2 cellular contexts compared by ENCODE assay signal in the genomic region with DNA sequence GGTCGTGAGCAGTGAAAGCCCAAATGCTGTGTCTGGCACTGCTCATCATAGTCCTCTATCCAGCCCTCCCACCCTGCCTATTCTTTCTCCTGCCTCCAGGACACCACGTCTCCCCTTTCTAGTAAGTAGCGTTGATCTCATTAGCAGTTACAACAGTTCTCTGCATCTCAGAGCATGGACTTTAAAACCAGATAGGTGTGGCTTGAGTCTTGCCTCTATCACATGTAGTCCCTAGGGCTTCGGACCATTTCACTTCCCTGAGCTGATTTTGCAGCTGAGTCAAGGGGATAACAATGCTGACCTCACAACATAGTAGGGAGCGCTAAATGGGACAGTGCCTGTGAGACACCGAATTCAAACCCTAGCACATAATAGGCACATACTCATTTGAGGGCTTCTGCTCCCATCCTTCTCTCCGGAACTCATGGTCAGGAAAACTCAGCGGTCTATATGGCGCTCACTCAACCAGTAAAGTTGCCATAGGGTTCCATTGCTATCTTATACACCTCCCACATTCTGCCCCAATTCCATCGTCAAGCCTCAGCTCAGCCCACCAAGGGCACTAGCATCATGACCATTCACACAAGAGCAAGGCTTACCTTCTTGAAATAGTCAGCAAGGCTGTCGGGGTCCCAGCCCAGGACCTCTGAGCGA.
TF ChIP-seq lines count a peak whose summit lies in the region.

No MANE protein-coding gene starts in this region.

TF ChIP-seq in liver, 16 proteins besides CTCF, POLR2A, EP300 and RAD21 (continued from another document):
- TF ChIP-seq, protein P1, sequence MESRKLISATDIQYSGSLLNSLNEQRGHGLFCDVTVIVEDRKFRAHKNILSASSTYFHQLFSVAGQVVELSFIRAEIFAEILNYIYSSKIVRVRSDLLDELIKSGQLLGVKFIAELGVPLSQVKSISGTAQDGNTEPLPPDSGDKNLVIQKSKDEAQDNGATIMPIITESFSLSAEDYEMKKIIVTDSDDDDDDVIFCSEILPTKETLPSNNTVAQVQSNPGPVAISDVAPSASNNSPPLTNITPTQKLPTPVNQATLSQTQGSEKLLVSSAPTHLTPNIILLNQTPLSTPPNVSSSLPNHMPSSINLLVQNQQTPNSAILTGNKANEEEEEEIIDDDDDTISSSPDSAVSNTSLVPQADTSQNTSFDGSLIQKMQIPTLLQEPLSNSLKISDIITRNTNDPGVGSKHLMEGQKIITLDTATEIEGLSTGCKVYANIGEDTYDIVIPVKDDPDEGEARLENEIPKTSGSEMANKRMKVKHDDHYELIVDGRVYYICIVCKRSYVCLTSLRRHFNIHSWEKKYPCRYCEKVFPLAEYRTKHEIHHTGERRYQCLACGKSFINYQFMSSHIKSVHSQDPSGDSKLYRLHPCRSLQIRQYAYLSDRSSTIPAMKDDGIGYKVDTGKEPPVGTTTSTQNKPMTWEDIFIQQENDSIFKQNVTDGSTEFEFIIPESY (IDR thresholded peaks at IDR 0.05), result no peak
- no peak for TF ChIP-seq HNF4A (conservative IDR thresholded peaks at IDR 0.05)
- TF ChIP-seq GABPA (IDR thresholded peaks at IDR 0.05 in 1 of 2, conservative IDR thresholded peaks at IDR 0.05 in 1 of 2), result no peak
- TF ChIP-seq, protein P2, sequence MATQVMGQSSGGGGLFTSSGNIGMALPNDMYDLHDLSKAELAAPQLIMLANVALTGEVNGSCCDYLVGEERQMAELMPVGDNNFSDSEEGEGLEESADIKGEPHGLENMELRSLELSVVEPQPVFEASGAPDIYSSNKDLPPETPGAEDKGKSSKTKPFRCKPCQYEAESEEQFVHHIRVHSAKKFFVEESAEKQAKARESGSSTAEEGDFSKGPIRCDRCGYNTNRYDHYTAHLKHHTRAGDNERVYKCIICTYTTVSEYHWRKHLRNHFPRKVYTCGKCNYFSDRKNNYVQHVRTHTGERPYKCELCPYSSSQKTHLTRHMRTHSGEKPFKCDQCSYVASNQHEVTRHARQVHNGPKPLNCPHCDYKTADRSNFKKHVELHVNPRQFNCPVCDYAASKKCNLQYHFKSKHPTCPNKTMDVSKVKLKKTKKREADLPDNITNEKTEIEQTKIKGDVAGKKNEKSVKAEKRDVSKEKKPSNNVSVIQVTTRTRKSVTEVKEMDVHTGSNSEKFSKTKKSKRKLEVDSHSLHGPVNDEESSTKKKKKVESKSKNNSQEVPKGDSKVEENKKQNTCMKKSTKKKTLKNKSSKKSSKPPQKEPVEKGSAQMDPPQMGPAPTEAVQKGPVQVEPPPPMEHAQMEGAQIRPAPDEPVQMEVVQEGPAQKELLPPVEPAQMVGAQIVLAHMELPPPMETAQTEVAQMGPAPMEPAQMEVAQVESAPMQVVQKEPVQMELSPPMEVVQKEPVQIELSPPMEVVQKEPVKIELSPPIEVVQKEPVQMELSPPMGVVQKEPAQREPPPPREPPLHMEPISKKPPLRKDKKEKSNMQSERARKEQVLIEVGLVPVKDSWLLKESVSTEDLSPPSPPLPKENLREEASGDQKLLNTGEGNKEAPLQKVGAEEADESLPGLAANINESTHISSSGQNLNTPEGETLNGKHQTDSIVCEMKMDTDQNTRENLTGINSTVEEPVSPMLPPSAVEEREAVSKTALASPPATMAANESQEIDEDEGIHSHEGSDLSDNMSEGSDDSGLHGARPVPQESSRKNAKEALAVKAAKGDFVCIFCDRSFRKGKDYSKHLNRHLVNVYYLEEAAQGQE (IDR thresholded peaks at IDR 0.05), result no peak
- TF ChIP-seq TAF1 (conservative IDR thresholded peaks at IDR 0.05), result no peak
- TF ChIP-seq NR2F2 (IDR thresholded peaks at IDR 0.05), result no peak
- TF ChIP-seq EGR1 (IDR thresholded peaks at IDR 0.05; ENCODE audit: low read depth in 2 of 2), result no peak
- TF ChIP-seq SP1 (IDR thresholded peaks at IDR 0.05), result no peak
- TF ChIP-seq JUND (IDR thresholded peaks at IDR 0.05), result no peak
- TF ChIP-seq, protein P3, sequence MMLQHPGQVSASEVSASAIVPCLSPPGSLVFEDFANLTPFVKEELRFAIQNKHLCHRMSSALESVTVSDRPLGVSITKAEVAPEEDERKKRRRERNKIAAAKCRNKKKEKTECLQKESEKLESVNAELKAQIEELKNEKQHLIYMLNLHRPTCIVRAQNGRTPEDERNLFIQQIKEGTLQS (IDR thresholded peaks at IDR 0.05), result no peak
- no peak for TF ChIP-seq YY1 (IDR thresholded peaks at IDR 0.05)

TF ChIP-seq in HepG2, 621 proteins besides CTCF, POLR2A, EP300 and RAD21 (continued from another document):
- TF ChIP-seq, protein P4, sequence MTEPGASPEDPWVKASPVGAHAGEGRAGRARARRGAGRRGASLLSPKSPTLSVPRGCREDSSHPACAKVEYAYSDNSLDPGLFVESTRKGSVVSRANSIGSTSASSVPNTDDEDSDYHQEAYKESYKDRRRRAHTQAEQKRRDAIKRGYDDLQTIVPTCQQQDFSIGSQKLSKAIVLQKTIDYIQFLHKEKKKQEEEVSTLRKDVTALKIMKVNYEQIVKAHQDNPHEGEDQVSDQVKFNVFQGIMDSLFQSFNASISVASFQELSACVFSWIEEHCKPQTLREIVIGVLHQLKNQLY (CRISPR knock-in tag; IDR thresholded peaks at IDR 0.05), result no peak
- TF ChIP-seq KDM2A (CRISPR knock-in tag; IDR thresholded peaks at IDR 0.05; ENCODE audit: borderline replicate concordance, low read depth) (no peak), AKAP8 (CRISPR knock-in tag; IDR thresholded peaks at IDR 0.05) (no peak), SOX13 (IDR thresholded peaks at IDR 0.05) (no peak), SOX13 (CRISPR knock-in tag; conservative IDR thresholded peaks at IDR 0.05 in 1 of 2, IDR thresholded peaks at IDR 0.05 in 1 of 2) (no peak), MIER3 (CRISPR knock-in tag; IDR thresholded peaks at IDR 0.05; ENCODE audit: borderline replicate concordance) (no peak), KDM5B (CRISPR knock-in tag; IDR thresholded peaks at IDR 0.05; ENCODE audit: borderline replicate concordance) (no peak)
- TF ChIP-seq, protein P5, sequence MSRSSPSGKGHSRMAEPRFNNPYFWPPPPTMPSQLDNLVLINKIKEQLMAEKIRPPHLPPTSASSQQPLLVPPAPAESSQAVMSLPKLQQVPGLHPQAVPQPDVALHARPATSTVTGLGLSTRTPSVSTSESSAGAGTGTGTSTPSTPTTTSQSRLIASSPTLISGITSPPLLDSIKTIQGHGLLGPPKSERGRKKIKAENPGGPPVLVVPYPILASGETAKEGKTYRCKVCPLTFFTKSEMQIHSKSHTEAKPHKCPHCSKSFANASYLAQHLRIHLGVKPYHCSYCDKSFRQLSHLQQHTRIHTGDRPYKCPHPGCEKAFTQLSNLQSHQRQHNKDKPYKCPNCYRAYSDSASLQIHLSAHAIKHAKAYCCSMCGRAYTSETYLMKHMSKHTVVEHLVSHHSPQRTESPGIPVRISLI (CRISPR knock-in tag; IDR thresholded peaks at IDR 0.05; ENCODE audit: borderline replicate concordance), result no peak
- TF ChIP-seq, protein P6, sequence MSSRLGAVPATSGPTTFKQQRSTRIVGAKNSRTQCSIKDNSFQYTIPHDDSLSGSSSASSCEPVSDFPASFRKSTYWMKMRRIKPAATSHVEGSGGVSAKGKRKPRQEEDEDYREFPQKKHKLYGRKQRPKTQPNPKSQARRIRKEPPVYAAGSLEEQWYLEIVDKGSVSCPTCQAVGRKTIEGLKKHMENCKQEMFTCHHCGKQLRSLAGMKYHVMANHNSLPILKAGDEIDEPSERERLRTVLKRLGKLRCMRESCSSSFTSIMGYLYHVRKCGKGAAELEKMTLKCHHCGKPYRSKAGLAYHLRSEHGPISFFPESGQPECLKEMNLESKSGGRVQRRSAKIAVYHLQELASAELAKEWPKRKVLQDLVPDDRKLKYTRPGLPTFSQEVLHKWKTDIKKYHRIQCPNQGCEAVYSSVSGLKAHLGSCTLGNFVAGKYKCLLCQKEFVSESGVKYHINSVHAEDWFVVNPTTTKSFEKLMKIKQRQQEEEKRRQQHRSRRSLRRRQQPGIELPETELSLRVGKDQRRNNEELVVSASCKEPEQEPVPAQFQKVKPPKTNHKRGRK (CRISPR knock-in tag; IDR thresholded peaks at IDR 0.05), result no peak
- TF ChIP-seq, protein P7, sequence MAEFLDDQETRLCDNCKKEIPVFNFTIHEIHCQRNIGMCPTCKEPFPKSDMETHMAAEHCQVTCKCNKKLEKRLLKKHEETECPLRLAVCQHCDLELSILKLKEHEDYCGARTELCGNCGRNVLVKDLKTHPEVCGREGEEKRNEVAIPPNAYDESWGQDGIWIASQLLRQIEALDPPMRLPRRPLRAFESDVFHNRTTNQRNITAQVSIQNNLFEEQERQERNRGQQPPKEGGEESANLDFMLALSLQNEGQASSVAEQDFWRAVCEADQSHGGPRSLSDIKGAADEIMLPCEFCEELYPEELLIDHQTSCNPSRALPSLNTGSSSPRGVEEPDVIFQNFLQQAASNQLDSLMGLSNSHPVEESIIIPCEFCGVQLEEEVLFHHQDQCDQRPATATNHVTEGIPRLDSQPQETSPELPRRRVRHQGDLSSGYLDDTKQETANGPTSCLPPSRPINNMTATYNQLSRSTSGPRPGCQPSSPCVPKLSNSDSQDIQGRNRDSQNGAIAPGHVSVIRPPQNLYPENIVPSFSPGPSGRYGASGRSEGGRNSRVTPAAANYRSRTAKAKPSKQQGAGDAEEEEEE (CRISPR knock-in tag; IDR thresholded peaks at IDR 0.05; ENCODE audit: borderline replicate concordance), result no peak
- TF ChIP-seq, protein P8, sequence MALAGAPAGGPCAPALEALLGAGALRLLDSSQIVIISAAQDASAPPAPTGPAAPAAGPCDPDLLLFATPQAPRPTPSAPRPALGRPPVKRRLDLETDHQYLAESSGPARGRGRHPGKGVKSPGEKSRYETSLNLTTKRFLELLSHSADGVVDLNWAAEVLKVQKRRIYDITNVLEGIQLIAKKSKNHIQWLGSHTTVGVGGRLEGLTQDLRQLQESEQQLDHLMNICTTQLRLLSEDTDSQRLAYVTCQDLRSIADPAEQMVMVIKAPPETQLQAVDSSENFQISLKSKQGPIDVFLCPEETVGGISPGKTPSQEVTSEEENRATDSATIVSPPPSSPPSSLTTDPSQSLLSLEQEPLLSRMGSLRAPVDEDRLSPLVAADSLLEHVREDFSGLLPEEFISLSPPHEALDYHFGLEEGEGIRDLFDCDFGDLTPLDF (CRISPR knock-in tag; IDR thresholded peaks at IDR 0.05), result no peak
- TF ChIP-seq, protein P9, sequence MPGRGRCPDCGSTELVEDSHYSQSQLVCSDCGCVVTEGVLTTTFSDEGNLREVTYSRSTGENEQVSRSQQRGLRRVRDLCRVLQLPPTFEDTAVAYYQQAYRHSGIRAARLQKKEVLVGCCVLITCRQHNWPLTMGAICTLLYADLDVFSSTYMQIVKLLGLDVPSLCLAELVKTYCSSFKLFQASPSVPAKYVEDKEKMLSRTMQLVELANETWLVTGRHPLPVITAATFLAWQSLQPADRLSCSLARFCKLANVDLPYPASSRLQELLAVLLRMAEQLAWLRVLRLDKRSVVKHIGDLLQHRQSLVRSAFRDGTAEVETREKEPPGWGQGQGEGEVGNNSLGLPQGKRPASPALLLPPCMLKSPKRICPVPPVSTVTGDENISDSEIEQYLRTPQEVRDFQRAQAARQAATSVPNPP (CRISPR knock-in tag; IDR thresholded peaks at IDR 0.05), result no peak
- TF ChIP-seq, protein P10, sequence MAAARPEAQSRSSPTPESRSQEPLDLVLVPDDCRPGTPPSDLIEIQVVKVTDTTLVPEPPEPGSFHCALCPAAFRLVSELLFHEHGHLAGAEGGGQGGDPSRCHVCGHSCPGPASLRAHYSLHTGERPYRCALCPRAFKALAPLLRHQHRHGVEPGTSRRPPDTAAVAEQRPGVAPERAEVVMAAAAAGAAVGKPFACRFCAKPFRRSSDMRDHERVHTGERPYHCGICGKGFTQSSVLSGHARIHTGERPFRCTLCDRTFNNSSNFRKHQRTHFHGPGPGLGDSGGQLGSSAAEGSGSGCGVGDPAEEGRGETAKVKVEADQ (CRISPR knock-in tag; IDR thresholded peaks at IDR 0.05; ENCODE audit: borderline replicate concordance), result no peak
